Comparison of ENCODE assay signal across 8 cellular contexts in the genomic region with DNA sequence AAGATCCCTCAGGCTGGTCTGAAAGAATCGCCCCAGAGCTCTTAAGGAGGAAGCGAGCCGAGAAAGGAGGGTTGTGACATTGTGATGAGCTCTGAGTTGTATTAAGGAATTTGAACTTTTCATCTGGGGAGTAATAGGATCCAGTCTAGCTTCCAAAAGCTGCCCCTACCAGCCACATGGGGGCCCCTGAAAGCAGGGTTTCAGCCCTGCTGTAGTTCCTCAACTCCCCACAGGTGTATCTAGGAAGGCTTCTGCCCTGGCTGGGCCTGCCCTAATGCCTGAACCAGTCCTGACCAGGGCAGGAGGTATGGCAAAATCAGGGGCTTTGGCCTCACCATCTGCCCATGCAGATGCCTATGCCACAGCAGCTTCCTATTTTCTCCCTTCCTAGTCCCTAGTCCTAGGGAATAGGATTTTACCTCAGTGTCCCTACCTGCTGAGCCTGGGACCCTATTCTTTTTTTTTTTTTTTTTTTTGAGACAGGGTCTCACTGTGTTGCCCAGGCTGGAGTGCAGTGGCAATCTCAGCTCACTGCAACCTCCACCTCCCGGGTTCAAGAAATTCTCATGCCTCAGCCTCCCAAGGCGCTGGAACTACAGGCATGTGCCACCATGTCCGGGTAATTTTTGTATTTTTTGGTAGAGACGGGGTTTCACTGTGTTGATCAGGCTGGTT. TPM values are rescaled to one million over a fixed set of nuclear protein-coding genes. Genes with fewer than 3 reads are reported as not detected.
DNase-seq lines count a peak whose midpoint lies in the region; ATAC-seq and TF ChIP-seq lines count a peak whose summit lies in the region.

No MANE protein-coding gene starts in this region.

- intact Hi-C loops in posterior cingulate gyrus (cut with DNase I), result loop anchor here (10.0 kb wide), 1 partner anchor 106 kb away; a partner anchor contains a TSS

- H3K4me1 Mint-ChIP-seq in activated T-helper 17 cell treated with anti-CD3 and anti-CD28 coated beads, Interleukin-2, amount 50 U/mL, for 72 hours, result no peaks in the 10 kb centered on the region

- peaks cover 3% of the 10 kb centered on the region for H3K27me3 Mint-ChIP-seq in activated T-helper 17 cell treated with anti-CD3 and anti-CD28 coated beads, Interleukin-2, amount 50 U/mL, for 72 hours

- peaks cover 5% of the 10 kb centered on the region for H3K36me3 Mint-ChIP-seq in activated T-helper 17 cell treated with anti-CD3 and anti-CD28 coated beads, Interleukin-2, amount 50 U/mL, for 72 hours (ENCODE audit: low read depth)

- DNase-seq in NCI-H510A (lab: John Stamatoyannopoulos, UW) (peak; percentile 24), NCI-H510A treated with DMSO at 0.1 percent for 48 hours (lab: John Stamatoyannopoulos, UW) (no peak), NAMALWA (ENCODE audit: low spot score) (peak; percentile 64), epithelial cell of esophagus (ENCODE audit: low read depth) (peak; percentile 82), posterior cingulate gyrus (peak in 6 of 10 donors; percentile 23 to 84 (median 53))
- peak; percentile 22 to 32 for DNase-seq in activated CD4-positive, alpha-beta T cell treated with anti-CD3 and anti-CD28 coated beads for 4 hours

- no peak overlapping the region for H3K4me3 Mint-ChIP-seq in activated T-helper 17 cell treated with anti-CD3 and anti-CD28 coated beads, Interleukin-2, amount 50 U/mL, for 72 hours

- H3K9me3 Mint-ChIP-seq in activated T-helper 17 cell treated with anti-CD3 and anti-CD28 coated beads, Interleukin-2, amount 50 U/mL, for 72 hours, result no peaks in the 10 kb centered on the region

- peak; percentile 96 for TF ChIP-seq CTCF in epithelial cell of esophagus (IDR thresholded peaks at IDR 0.05; ENCODE audit: insufficient read depth, low read depth, low read length, missing control alignments)

- no peak overlapping the region for H3K4me3 ChIP-seq in epithelial cell of esophagus (ENCODE audit: low read length)

- ATAC-seq in GM21576 (IDR thresholded peaks at IDR 0.05; ENCODE audit: unreplicated experiment), result peak; percentile 54
- no peak for ATAC-seq in activated T-helper 17 cell treated with anti-CD3 and anti-CD28 coated beads, Interleukin-2, amount 50 U/mL, for 72 hours (replicated peaks)

- H3K27ac Mint-ChIP-seq in activated T-helper 17 cell treated with anti-CD3 and anti-CD28 coated beads, Interleukin-2, amount 50 U/mL, for 72 hours, result no peak overlapping the region

RNA-seq across cellular contexts. Expression of a gene that starts 5.0 kb away (rescaled TPM):
- total RNA-seq in activated T-helper 17 cell treated with anti-CD3 and anti-CD28 coated beads, Interleukin-2, amount 50 U/mL, for 72 hours, result 10 to 100 TPM; 14.0 to 16.0 TPM

RNA-seq across cellular contexts. Expression of a gene that starts 14.0 kb away (rescaled TPM):
- not detected for total RNA-seq in activated T-helper 17 cell treated with anti-CD3 and anti-CD28 coated beads, Interleukin-2, amount 50 U/mL, for 72 hours
